In the genomic region with DNA sequence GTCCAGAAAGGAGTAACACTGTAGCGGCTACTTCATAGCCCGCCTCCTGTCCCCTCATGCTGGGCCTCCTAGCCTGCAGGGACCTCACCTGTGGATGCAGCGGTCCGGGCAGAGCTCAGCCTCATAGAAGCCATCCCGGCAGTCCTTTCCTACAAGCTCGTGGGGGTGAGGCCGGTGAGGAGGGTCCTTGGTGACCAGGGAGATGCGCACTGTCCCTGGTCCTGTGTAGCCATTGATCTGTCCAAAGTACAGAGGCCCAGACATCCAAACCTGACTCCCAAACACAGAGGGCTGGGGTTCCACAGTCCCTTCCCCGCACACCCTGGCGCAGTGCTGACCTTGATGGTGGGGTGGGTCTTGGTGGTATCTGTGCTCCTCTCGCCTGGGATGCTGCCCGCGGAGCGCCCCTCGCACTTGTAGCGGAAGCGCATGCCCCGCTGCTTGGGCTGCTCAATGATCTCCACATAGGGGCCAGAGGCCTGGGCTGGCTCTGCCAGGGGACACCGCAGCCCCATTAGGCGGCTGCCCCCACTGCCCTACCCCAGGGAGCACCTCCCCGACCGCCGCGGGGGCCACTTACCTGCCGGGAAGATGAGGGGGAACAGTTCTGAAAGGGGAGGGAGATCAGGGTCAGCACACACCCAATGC, we compare ENCODE assay signal across 8 cellular contexts. TPM values are rescaled to one million over a fixed set of nuclear protein-coding genes. Genes with fewer than 3 reads are reported as not detected.
DNase-seq lines count a peak whose midpoint lies in the region; ATAC-seq and TF ChIP-seq lines count a peak whose summit lies in the region.

No MANE protein-coding gene starts in this region.

- H2AFZ ChIP-seq in PC-3 (ENCODE audit: low read length) (no peak overlapping the region), neural progenitor cell (replicated peaks) (no peak overlapping the region)

- H3K4me1 ChIP-seq in PC-3 (ENCODE audit: insufficient read depth, low read length) = peaks cover 18% of the 10 kb centered on the region
- peaks cover 8% of the 10 kb centered on the region for H3K4me1 ChIP-seq in endodermal cell (ENCODE audit: control insufficient read depth, insufficient read depth, low read length)
- peaks cover 11% of the 10 kb centered on the region for H3K4me1 ChIP-seq in neural progenitor cell

- DNase-seq in PC-3 (no peak), endodermal cell (peak; percentile 51), neural progenitor cell (ENCODE audit: low spot score) (no peak), putamen (ENCODE audit: low spot score) (no peak), NCI-H2081 treated with DMSO at 0.1 percent for 48 hours (lab: John Stamatoyannopoulos, UW) (no peak)

- H3K27ac Mint-ChIP-seq in endodermal cell = peak overlapping the region; percentile 66
- H3K27ac Mint-ChIP-seq in neural progenitor cell = no peak overlapping the region

- H3K27ac ChIP-seq in C4-2B (peak overlapping the region; percentile 86), PC-3 (ENCODE audit: low read length) (peak overlapping the region; percentile 68), endodermal cell (ENCODE audit: low read depth, low read length) (no peak overlapping the region), neural progenitor cell (no peak overlapping the region)

- H3K9ac ChIP-seq in PC-3 (ENCODE audit: low read length) (peak overlapping the region; percentile 78), endodermal cell (ENCODE audit: extremely low read depth, low read length, poor library complexity, severe bottlenecking) (peak overlapping the region; percentile 94), neural progenitor cell (peak overlapping the region; percentile 64)

- WGBS in endodermal cell (ENCODE audit: insufficient coverage in 1 of 2, insufficient read length in 1 of 2), 2 experiments = 74 to 89% methylated on average over 9 to 25 of the region's 25 CpGs

- CTCF ChIA-PET in PC-3 (lab: Charles Lee) = interaction anchor here (0.6 kb wide), 1 partner anchor 125 kb away, joined by 3 read pairs; no protein-coding TSS in a partner anchor

- peaks cover 36% of the 10 kb centered on the region for H3K36me3 ChIP-seq in PC-3 (ENCODE audit: low read depth, low read length)
- peaks cover 47% of the 10 kb centered on the region for H3K36me3 ChIP-seq in endodermal cell (ENCODE audit: control insufficient read depth, insufficient read depth, low read length)
- no peaks in the 10 kb centered on the region for H3K36me3 ChIP-seq in neural progenitor cell

- H3K27me3 Mint-ChIP-seq in endodermal cell (ENCODE audit: insufficient read depth) = no peaks in the 10 kb centered on the region
- peaks cover 5% of the 10 kb centered on the region for H3K27me3 Mint-ChIP-seq in neural progenitor cell (ENCODE audit: insufficient read depth, low read depth)

- H3K36me3 Mint-ChIP-seq in endodermal cell (ENCODE audit: low read depth) (peaks cover 42% of the 10 kb centered on the region), neural progenitor cell (peaks cover 26% of the 10 kb centered on the region)

- no peaks in the 10 kb centered on the region for H3K27me3 ChIP-seq in PC-3 (ENCODE audit: low read length)
- no peaks in the 10 kb centered on the region for H3K27me3 ChIP-seq in endodermal cell (ENCODE audit: control insufficient read depth, insufficient read depth, low read length, poor library complexity, severe bottlenecking)
- H3K27me3 ChIP-seq in neural progenitor cell = no peaks in the 10 kb centered on the region

- H4K20me1 ChIP-seq in PC-3 (ENCODE audit: low read length) = peaks cover 11% of the 10 kb centered on the region; the same call in 1 of the 2 replicates
- peaks cover 6% of the 10 kb centered on the region for H4K20me1 ChIP-seq in neural progenitor cell (ENCODE audit: low read depth)

- intact Hi-C loops in PC-3 (cut with micrococcal nuclease) = no loop called here

- peaks cover 32% of the 10 kb centered on the region for H3K79me2 ChIP-seq in PC-3 (ENCODE audit: low read length)
- H3K79me2 ChIP-seq in neural progenitor cell (ENCODE audit: low read depth) = peaks cover 17% of the 10 kb centered on the region

- POLR2A ChIA-PET in PC-3 (lab: Charles Lee; ENCODE audit: unreplicated experiment) = interaction anchor here (0.5 kb wide), 1 partner anchor 617 kb away, joined by 3 read pairs; no protein-coding TSS in a partner anchor

- H3K4me2 ChIP-seq in PC-3 (ENCODE audit: low read length) (peak overlapping the region; percentile 99), neural progenitor cell (peak overlapping the region; percentile 86)

- no peaks in the 10 kb centered on the region for H3K9me2 ChIP-seq in PC-3 (replicated peaks; ENCODE audit: low read length)

- no peaks in the 10 kb centered on the region for H3K9me3 ChIP-seq in PC-3 (ENCODE audit: low read length)
- H3K9me3 ChIP-seq in endodermal cell (ENCODE audit: control insufficient read depth, low read length) = no peaks in the 10 kb centered on the region
- H3K9me3 ChIP-seq in neural progenitor cell (ENCODE audit: low read depth) = no peaks in the 10 kb centered on the region

- ATAC-seq in PC-3 = no peak
- no peak for ATAC-seq in GM19452 (IDR thresholded peaks at IDR 0.05; ENCODE audit: unreplicated experiment)
- ATAC-seq in GM21423 (IDR thresholded peaks at IDR 0.05; ENCODE audit: unreplicated experiment) = no peak

- peak overlapping the region; percentile 78 for H3K4me3 Mint-ChIP-seq in endodermal cell
- H3K4me3 Mint-ChIP-seq in neural progenitor cell = peak overlapping the region; percentile 90

- no peaks in the 10 kb centered on the region for H3F3A ChIP-seq in PC-3 (ENCODE audit: low read length, unreplicated experiment)
- peaks cover 21% of the 10 kb centered on the region for H3F3A ChIP-seq in neural progenitor cell (ENCODE audit: low read depth)

- H3K9me3 Mint-ChIP-seq in endodermal cell (no peaks in the 10 kb centered on the region), neural progenitor cell (no peaks in the 10 kb centered on the region)

- TF ChIP-seq CTCF in C4-2B (conservative IDR thresholded peaks at IDR 0.05) = no peak
- no peak for TF ChIP-seq CTCF in PC-3 (conservative IDR thresholded peaks at IDR 0.05; ENCODE audit: low read depth, low read length)
- no peak for TF ChIP-seq CTCF in endodermal cell (conservative IDR thresholded peaks at IDR 0.05)
- no peak for TF ChIP-seq CTCF in neural progenitor cell (IDR thresholded peaks at IDR 0.05)

- BruUV-seq in PC-3 (replicated peaks; lab: Mats Ljungman, UMichigan) = no TSS peak

- H3K4me3 ChIP-seq in PC-3 (ENCODE audit: low read length) = peak overlapping the region; percentile 91
- H3K4me3 ChIP-seq in endodermal cell (ENCODE audit: low read length) = peak overlapping the region; percentile 96
- peak overlapping the region; percentile 79 for H3K4me3 ChIP-seq in neural progenitor cell

- H3K4me1 Mint-ChIP-seq in endodermal cell = peaks cover 6% of the 10 kb centered on the region
- peaks cover 9% of the 10 kb centered on the region for H3K4me1 Mint-ChIP-seq in neural progenitor cell

RNA-seq across cellular contexts. Expression of gene RELA, which starts 1.0 kb away (rescaled TPM):
- total RNA-seq in PC-3 (2014; rRNA removed) (70.3 and 84.2 TPM in 2 replicates), endodermal cell (10 to 100 TPM; 40.2 to 41.1 TPM), neural progenitor cell (ENCODE audit: low replicate concordance) (11.0 and 14.7 TPM in 2 replicates)
- 50.0 TPM for polyA plus RNA-seq in endodermal cell (2013, experiment 1 of 2)
- 41.7 TPM for polyA plus RNA-seq in endodermal cell (2013, experiment 2 of 2)

RNA-seq across cellular contexts. Expression of gene SIPA1, which starts 23.8 kb away (rescaled TPM):
- total RNA-seq in PC-3 (2014; rRNA removed) (113 and 161 TPM in 2 replicates), endodermal cell (10 to 100 TPM; 39.9 to 46.8 TPM), neural progenitor cell (ENCODE audit: low replicate concordance) (4.7 and 16.4 TPM in 2 replicates)
- polyA plus RNA-seq in endodermal cell (2013, experiment 1 of 2) = 22.0 TPM
- polyA plus RNA-seq in endodermal cell (2013, experiment 2 of 2) = 18.3 TPM

RNA-seq across cellular contexts. Expression of gene PCNX3, which starts 46.1 kb away (rescaled TPM):
- total RNA-seq in PC-3 (2014; rRNA removed) = 53.6 and 69.9 TPM in 2 replicates
- 10 to 100 TPM; 48.1 to 57.3 TPM for total RNA-seq in endodermal cell
- 25.5 TPM for polyA plus RNA-seq in endodermal cell (2013, experiment 1 of 2)
- 24.6 TPM for polyA plus RNA-seq in endodermal cell (2013, experiment 2 of 2)
- total RNA-seq in neural progenitor cell (ENCODE audit: low replicate concordance) = 6.6 and 19.3 TPM in 2 replicates

RNA-seq across cellular contexts. Expression of gene MAP3K11, which starts 47.7 kb away (rescaled TPM):
- total RNA-seq in PC-3 (2014; rRNA removed) (80.1 and 106 TPM in 2 replicates), endodermal cell (10 to 100 TPM; 62.8 to 65.0 TPM), neural progenitor cell (ENCODE audit: low replicate concordance) (9.9 and 42.0 TPM in 2 replicates)
- 30.5 TPM for polyA plus RNA-seq in endodermal cell (2013, experiment 1 of 2)
- 28.4 TPM for polyA plus RNA-seq in endodermal cell (2013, experiment 2 of 2)

RNA-seq across cellular contexts. Expression of gene KAT5, which starts 50.3 kb away (rescaled TPM):
- total RNA-seq in PC-3 (2014; rRNA removed) (74.9 and 83.9 TPM in 2 replicates), endodermal cell (10 to 100 TPM; 48.5 to 48.8 TPM), neural progenitor cell (ENCODE audit: low replicate concordance) (21.0 and 41.7 TPM in 2 replicates)
- polyA plus RNA-seq in endodermal cell (2013, experiment 1 of 2) = 50.5 TPM
- 47.3 TPM for polyA plus RNA-seq in endodermal cell (2013, experiment 2 of 2)

Comparison
In these comparisons a context has a peak if more than half of its experiments do, and no peak if none do; other contexts are left out.
1. H3K27ac ChIP-seq: peak in C4-2B (single experiment) and PC-3 (single experiment); none in endodermal cell (single experiment) and neural progenitor cell (single experiment).
2. Peak in every context shown above with its lines, with median percentiles within 50 percentile points of each other: H3K4me3 ChIP-seq and H3K9ac ChIP-seq.